In genomic region chr19:52963229-52963760, GRCh38 we compare ENCODE assay signal across 9 cellular contexts. TPM values are rescaled to one million over a fixed set of nuclear protein-coding genes. Genes with fewer than 3 reads are reported as not detected.
DNase-seq lines count a peak whose midpoint lies in the region; ATAC-seq and TF ChIP-seq lines count a peak whose summit lies in the region.
"Had no signal": no experiment of that assay in that cellular context is flagged by ENCODE, and none has a peak within 500 bp of the region (broad histone marks: within the 10 kb centered on the region; RNA-seq: fewer than 3 reads in every experiment).

No MANE protein-coding gene starts in this region.

- in situ Hi-C loops in KBM-7 (cut with MboI; ENCODE audit: low pct_unique_long_range_greater_than_20kb, low sequenced_read_pairs): no loop called here
- in situ Hi-C loops in ACHN (cut with HindIII; ENCODE audit: low pct_ligation_motif_present, low pct_unique_long_range_greater_than_20kb, low sequenced_read_pairs): no loop called here

- peaks cover 36% of the 10 kb centered on the region for H3K4me1 Mint-ChIP-seq in CD4-positive, alpha-beta T cell (ENCODE audit: low read depth)
- no peaks in the 10 kb centered on the region for H3K4me1 Mint-ChIP-seq in MCF 10A (ENCODE audit: insufficient read depth, unreplicated experiment)
- peaks cover 27% of the 10 kb centered on the region for H3K4me1 Mint-ChIP-seq in stimulated activated naive CD8-positive, alpha-beta T cell treated with anti-CD3 and anti-CD28 coated beads, Interleukin-15, Interleukin-2, amounts not matched to agents 100 ng/mL and 50 ng/mL, for 24 hours (ENCODE audit: low read depth)

- CTCF ChIA-PET in CD4-positive, alpha-beta T cell (lab: Charles Lee): interaction anchor here (0.7 to 1.0 kb wide), 3 partner anchors 18 to 31 kb away, joined by 3 read pairs; no protein-coding TSS in a partner anchor
- CTCF ChIA-PET in MCF 10A (lab: Yijun Ruan, JAX): no interaction called here

- intact Hi-C loops in CD4-positive, alpha-beta T cell (cut with DNase I, micrococcal nuclease): loop anchor here (1.0 to 10.0 kb wide), 7 partner anchors 30 to 559 kb away; partner anchors contain the start of genes ZNF320 (in 2 of the 2), ZNF160 (in 1 of the 2), ZNF525 (in 1 of the 2) and ZNF888 (in 1 of the 2)
- intact Hi-C loops in MCF 10A (cut with micrococcal nuclease): loop anchor here (2.0 to 5.0 kb wide), 3 partner anchors 20 to 139 kb away; partner anchors contain the start of genes ZNF160 and ZNF888

- POLR2A ChIA-PET in CD4-positive, alpha-beta T cell (lab: Charles Lee): interaction anchor here (0.7 to 1.6 kb wide), 9 partner anchors 9 to 774 kb away, joined by 3 to 7 read pairs (median 4); partner anchors contain the start of genes PPP2R1A, ZNF320, ZNF480 and ZNF808
- POLR2A ChIA-PET in MCF 10A (lab: Yijun Ruan, JAX): interaction anchor here (1.5 to 2.4 kb wide), 4 partner anchors 39 to 139 kb away, joined by 3 to 22 read pairs (median 4); no protein-coding TSS in a partner anchor

- H3K27ac ChIP-seq in CD4-positive, alpha-beta T cell (ENCODE audit: low read depth, low read length): peak overlapping the region; percentile 63
- H3K27ac ChIP-seq in layer of hippocampus (ENCODE audit: low read depth, low read length): peak overlapping the region; percentile 62

- peak overlapping the region; percentile 97 for H3K4me3 Mint-ChIP-seq in CD4-positive, alpha-beta T cell
- H3K4me3 Mint-ChIP-seq in MCF 10A (ENCODE audit: unreplicated experiment): peak overlapping the region; percentile 95
- peak overlapping the region; percentile 93 for H3K4me3 Mint-ChIP-seq in stimulated activated naive CD8-positive, alpha-beta T cell treated with anti-CD3 and anti-CD28 coated beads, Interleukin-15, Interleukin-2, amounts not matched to agents 100 ng/mL and 50 ng/mL, for 24 hours

- no peak for TF ChIP-seq CTCF in CD4-positive, alpha-beta T cell (IDR thresholded peaks at IDR 0.05)
- TF ChIP-seq CTCF in MCF 10A (IDR thresholded peaks at IDR 0.05; ENCODE audit: unreplicated experiment): no peak

- H3K9me3 Mint-ChIP-seq in CD4-positive, alpha-beta T cell: peaks cover 10% of the 10 kb centered on the region
- no peaks in the 10 kb centered on the region for H3K9me3 Mint-ChIP-seq in MCF 10A (ENCODE audit: unreplicated experiment)
- peaks cover 34% of the 10 kb centered on the region for H3K9me3 Mint-ChIP-seq in stimulated activated naive CD8-positive, alpha-beta T cell treated with anti-CD3 and anti-CD28 coated beads, Interleukin-15, Interleukin-2, amounts not matched to agents 100 ng/mL and 50 ng/mL, for 24 hours

- H3K36me3 ChIP-seq in MG63: no peaks in the 10 kb centered on the region

- BruUV-seq in MCF 10A (replicated peaks; lab: Mats Ljungman, UMichigan): no TSS peak

- no peaks in the 10 kb centered on the region for H3K27me3 ChIP-seq in CD4-positive, alpha-beta T cell (ENCODE audit: control insufficient read depth, insufficient read depth, low read length)
- H3K27me3 ChIP-seq in MG63: no peaks in the 10 kb centered on the region
- no peaks in the 10 kb centered on the region for H3K27me3 ChIP-seq in layer of hippocampus (ENCODE audit: control insufficient read depth, insufficient read depth, low read length)

- peak in 2 of 10 experiments; percentile 2 to 37 for DNase-seq in CD4-positive, alpha-beta T cell
- DNase-seq in MG63 (no peak), MCF 10A (ENCODE audit: unreplicated experiment) (no peak), KBM-7 (no peak), ACHN (no peak)

- peaks cover 68% of the 10 kb centered on the region for H3K36me3 Mint-ChIP-seq in CD4-positive, alpha-beta T cell (ENCODE audit: low read depth)
- no peaks in the 10 kb centered on the region for H3K36me3 Mint-ChIP-seq in MCF 10A (ENCODE audit: insufficient read depth, unreplicated experiment)
- H3K36me3 Mint-ChIP-seq in stimulated activated naive CD8-positive, alpha-beta T cell treated with anti-CD3 and anti-CD28 coated beads, Interleukin-15, Interleukin-2, amounts not matched to agents 100 ng/mL and 50 ng/mL, for 24 hours (ENCODE audit: low read depth): peaks cover 48% of the 10 kb centered on the region

- no peaks in the 10 kb centered on the region for H3K27me3 Mint-ChIP-seq in CD4-positive, alpha-beta T cell
- no peaks in the 10 kb centered on the region for H3K27me3 Mint-ChIP-seq in MCF 10A (ENCODE audit: insufficient read depth, unreplicated experiment)
- H3K27me3 Mint-ChIP-seq in stimulated activated naive CD8-positive, alpha-beta T cell treated with anti-CD3 and anti-CD28 coated beads, Interleukin-15, Interleukin-2, amounts not matched to agents 100 ng/mL and 50 ng/mL, for 24 hours: no peaks in the 10 kb centered on the region

- H3K27ac Mint-ChIP-seq in CD4-positive, alpha-beta T cell: peak overlapping the region; percentile 97
- H3K27ac Mint-ChIP-seq in MCF 10A (ENCODE audit: low read depth, unreplicated experiment): peak overlapping the region; percentile 87
- peak overlapping the region; percentile 79 for H3K27ac Mint-ChIP-seq in stimulated activated naive CD8-positive, alpha-beta T cell treated with anti-CD3 and anti-CD28 coated beads, Interleukin-15, Interleukin-2, amounts not matched to agents 100 ng/mL and 50 ng/mL, for 24 hours

- H3K9me3 ChIP-seq in CD4-positive, alpha-beta T cell (ENCODE audit: control insufficient read depth, low read length): peaks cover 40% of the 10 kb centered on the region
- peaks cover 4% of the 10 kb centered on the region; the same call in 1 of the 2 replicates for H3K9me3 ChIP-seq in MG63

- ATAC-seq in CD4-positive, alpha-beta T cell (ENCODE audit: poor library complexity): peak; percentile 10
- peak; percentile 2 for ATAC-seq in GM19463 (IDR thresholded peaks at IDR 0.05; ENCODE audit: unreplicated experiment)

- H3K4me3 ChIP-seq in MG63: peak overlapping the region; percentile 55

RNA-seq across cellular contexts. Expression of gene ZNF816, which starts 0.6 kb away (rescaled TPM):
- 1 to 10 TPM; 3.6 to 5.5 TPM for total RNA-seq in CD4-positive, alpha-beta T cell
- total RNA-seq in MG63 (2014; rRNA removed; shearing (Covaris generic); ENCODE audit: low replicate concordance): 0.63 and 3.3 TPM in 2 replicates
- 5.4 and 5.5 TPM in 2 replicates for total RNA-seq in MCF 10A (2022)

RNA-seq across cellular contexts. Expression of gene ZNF888, which starts 40.1 kb away (rescaled TPM):
- 1 to 10 TPM; 2.5 to 3.0 TPM for total RNA-seq in CD4-positive, alpha-beta T cell
- total RNA-seq in MG63 (2014; rRNA removed; shearing (Covaris generic); ENCODE audit: low replicate concordance): 1.5 and 2.3 TPM in 2 replicates
- 7.0 and 7.3 TPM in 2 replicates for total RNA-seq in MCF 10A (2022)

RNA-seq across cellular contexts. Expression of gene ERVV-1, which starts 50.4 kb away (rescaled TPM):
- not detected for total RNA-seq in CD4-positive, alpha-beta T cell
- not detected in 2 replicates for total RNA-seq in MG63 (2014; rRNA removed; shearing (Covaris generic); ENCODE audit: low replicate concordance)
- total RNA-seq in MCF 10A (2022): not detected in 2 replicates
- total RNA-seq: RPMI7951 had no signal
